1 cellular context compared by ENCODE assay signal in genomic region chr11:957201-957920, GRCh38.
TF ChIP-seq lines count a peak whose summit lies in the region.

No MANE protein-coding gene starts in this region.

TF ChIP-seq in H1, 55 proteins besides CTCF, POLR2A, EP300 and RAD21 (continued from another document):
- TF ChIP-seq TBP (IDR thresholded peaks at IDR 0.05; ENCODE audit: low read depth, low read length), result no peak
- TF ChIP-seq SUZ12 (IDR thresholded peaks at IDR 0.05; ENCODE audit: low read length), result no peak
- TF ChIP-seq RBBP5 (IDR thresholded peaks at IDR 0.05; ENCODE audit: borderline replicate concordance, low read depth, low read length), result no peak
- TF ChIP-seq KDM4A (IDR thresholded peaks at IDR 0.05; ENCODE audit: low read depth, low read length, severe bottlenecking), result no peak
- TF ChIP-seq, protein P1, sequence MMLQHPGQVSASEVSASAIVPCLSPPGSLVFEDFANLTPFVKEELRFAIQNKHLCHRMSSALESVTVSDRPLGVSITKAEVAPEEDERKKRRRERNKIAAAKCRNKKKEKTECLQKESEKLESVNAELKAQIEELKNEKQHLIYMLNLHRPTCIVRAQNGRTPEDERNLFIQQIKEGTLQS (IDR thresholded peaks at IDR 0.05; ENCODE audit: insufficient read depth, low read depth, low read length), result no peak
- no peak for TF ChIP-seq TEAD4 (IDR thresholded peaks at IDR 0.05; ENCODE audit: low read depth, low read length)
